Comparison of ENCODE assay signal across 1 cellular context in the genomic region with DNA sequence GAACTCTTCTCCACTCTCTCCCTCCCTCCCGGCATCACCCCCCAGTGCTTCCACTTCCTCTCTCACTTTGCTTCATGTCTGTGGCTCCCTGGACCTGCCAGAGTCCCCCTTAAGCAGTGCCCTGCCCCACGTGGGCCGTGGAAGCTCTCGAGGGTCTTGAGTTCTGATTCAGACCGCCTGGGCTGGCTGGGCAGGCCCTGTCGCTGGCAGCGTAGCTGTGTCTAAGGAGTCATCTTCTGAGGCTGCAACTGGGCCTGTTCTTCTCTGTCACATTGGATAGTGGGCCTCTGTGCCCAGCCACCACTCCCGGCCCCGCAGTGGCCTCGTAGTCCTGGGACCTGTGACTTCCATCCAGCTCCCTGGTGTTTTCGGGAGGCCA.
TF ChIP-seq lines count a peak whose summit lies in the region.

No MANE protein-coding gene starts in this region.

TF ChIP-seq in GM23338, 12 proteins besides CTCF, POLR2A, EP300 and RAD21:
- TF ChIP-seq, protein P1, sequence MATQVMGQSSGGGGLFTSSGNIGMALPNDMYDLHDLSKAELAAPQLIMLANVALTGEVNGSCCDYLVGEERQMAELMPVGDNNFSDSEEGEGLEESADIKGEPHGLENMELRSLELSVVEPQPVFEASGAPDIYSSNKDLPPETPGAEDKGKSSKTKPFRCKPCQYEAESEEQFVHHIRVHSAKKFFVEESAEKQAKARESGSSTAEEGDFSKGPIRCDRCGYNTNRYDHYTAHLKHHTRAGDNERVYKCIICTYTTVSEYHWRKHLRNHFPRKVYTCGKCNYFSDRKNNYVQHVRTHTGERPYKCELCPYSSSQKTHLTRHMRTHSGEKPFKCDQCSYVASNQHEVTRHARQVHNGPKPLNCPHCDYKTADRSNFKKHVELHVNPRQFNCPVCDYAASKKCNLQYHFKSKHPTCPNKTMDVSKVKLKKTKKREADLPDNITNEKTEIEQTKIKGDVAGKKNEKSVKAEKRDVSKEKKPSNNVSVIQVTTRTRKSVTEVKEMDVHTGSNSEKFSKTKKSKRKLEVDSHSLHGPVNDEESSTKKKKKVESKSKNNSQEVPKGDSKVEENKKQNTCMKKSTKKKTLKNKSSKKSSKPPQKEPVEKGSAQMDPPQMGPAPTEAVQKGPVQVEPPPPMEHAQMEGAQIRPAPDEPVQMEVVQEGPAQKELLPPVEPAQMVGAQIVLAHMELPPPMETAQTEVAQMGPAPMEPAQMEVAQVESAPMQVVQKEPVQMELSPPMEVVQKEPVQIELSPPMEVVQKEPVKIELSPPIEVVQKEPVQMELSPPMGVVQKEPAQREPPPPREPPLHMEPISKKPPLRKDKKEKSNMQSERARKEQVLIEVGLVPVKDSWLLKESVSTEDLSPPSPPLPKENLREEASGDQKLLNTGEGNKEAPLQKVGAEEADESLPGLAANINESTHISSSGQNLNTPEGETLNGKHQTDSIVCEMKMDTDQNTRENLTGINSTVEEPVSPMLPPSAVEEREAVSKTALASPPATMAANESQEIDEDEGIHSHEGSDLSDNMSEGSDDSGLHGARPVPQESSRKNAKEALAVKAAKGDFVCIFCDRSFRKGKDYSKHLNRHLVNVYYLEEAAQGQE (IDR thresholded peaks at IDR 0.05; ENCODE audit: unreplicated experiment) = no peak
- no peak for TF ChIP-seq EZH2phosphoT487 (IDR thresholded peaks at IDR 0.05; ENCODE audit: unreplicated experiment)
- TF ChIP-seq EZH2 (IDR thresholded peaks at IDR 0.05; ENCODE audit: low read depth, unreplicated experiment) = no peak
- TF ChIP-seq NANOG (IDR thresholded peaks at IDR 0.05; ENCODE audit: borderline replicate concordance) = no peak
- no peak for TF ChIP-seq ZNF331 (CRISPR knock-in tag; IDR thresholded peaks at IDR 0.05; ENCODE audit: low read depth)
- TF ChIP-seq, protein P2, sequence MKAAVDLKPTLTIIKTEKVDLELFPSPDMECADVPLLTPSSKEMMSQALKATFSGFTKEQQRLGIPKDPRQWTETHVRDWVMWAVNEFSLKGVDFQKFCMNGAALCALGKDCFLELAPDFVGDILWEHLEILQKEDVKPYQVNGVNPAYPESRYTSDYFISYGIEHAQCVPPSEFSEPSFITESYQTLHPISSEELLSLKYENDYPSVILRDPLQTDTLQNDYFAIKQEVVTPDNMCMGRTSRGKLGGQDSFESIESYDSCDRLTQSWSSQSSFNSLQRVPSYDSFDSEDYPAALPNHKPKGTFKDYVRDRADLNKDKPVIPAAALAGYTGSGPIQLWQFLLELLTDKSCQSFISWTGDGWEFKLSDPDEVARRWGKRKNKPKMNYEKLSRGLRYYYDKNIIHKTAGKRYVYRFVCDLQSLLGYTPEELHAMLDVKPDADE (IDR thresholded peaks at IDR 0.05) = no peak
- no peak for TF ChIP-seq POLR2AphosphoS5 (IDR thresholded peaks at IDR 0.05; ENCODE audit: low read depth)
- no peak for TF ChIP-seq CREB1 (CRISPR knock-in tag; IDR thresholded peaks at IDR 0.05; ENCODE audit: low read depth)
- TF ChIP-seq ZNF114 (CRISPR knock-in tag; IDR thresholded peaks at IDR 0.05) = no peak
- TF ChIP-seq, protein P3, sequence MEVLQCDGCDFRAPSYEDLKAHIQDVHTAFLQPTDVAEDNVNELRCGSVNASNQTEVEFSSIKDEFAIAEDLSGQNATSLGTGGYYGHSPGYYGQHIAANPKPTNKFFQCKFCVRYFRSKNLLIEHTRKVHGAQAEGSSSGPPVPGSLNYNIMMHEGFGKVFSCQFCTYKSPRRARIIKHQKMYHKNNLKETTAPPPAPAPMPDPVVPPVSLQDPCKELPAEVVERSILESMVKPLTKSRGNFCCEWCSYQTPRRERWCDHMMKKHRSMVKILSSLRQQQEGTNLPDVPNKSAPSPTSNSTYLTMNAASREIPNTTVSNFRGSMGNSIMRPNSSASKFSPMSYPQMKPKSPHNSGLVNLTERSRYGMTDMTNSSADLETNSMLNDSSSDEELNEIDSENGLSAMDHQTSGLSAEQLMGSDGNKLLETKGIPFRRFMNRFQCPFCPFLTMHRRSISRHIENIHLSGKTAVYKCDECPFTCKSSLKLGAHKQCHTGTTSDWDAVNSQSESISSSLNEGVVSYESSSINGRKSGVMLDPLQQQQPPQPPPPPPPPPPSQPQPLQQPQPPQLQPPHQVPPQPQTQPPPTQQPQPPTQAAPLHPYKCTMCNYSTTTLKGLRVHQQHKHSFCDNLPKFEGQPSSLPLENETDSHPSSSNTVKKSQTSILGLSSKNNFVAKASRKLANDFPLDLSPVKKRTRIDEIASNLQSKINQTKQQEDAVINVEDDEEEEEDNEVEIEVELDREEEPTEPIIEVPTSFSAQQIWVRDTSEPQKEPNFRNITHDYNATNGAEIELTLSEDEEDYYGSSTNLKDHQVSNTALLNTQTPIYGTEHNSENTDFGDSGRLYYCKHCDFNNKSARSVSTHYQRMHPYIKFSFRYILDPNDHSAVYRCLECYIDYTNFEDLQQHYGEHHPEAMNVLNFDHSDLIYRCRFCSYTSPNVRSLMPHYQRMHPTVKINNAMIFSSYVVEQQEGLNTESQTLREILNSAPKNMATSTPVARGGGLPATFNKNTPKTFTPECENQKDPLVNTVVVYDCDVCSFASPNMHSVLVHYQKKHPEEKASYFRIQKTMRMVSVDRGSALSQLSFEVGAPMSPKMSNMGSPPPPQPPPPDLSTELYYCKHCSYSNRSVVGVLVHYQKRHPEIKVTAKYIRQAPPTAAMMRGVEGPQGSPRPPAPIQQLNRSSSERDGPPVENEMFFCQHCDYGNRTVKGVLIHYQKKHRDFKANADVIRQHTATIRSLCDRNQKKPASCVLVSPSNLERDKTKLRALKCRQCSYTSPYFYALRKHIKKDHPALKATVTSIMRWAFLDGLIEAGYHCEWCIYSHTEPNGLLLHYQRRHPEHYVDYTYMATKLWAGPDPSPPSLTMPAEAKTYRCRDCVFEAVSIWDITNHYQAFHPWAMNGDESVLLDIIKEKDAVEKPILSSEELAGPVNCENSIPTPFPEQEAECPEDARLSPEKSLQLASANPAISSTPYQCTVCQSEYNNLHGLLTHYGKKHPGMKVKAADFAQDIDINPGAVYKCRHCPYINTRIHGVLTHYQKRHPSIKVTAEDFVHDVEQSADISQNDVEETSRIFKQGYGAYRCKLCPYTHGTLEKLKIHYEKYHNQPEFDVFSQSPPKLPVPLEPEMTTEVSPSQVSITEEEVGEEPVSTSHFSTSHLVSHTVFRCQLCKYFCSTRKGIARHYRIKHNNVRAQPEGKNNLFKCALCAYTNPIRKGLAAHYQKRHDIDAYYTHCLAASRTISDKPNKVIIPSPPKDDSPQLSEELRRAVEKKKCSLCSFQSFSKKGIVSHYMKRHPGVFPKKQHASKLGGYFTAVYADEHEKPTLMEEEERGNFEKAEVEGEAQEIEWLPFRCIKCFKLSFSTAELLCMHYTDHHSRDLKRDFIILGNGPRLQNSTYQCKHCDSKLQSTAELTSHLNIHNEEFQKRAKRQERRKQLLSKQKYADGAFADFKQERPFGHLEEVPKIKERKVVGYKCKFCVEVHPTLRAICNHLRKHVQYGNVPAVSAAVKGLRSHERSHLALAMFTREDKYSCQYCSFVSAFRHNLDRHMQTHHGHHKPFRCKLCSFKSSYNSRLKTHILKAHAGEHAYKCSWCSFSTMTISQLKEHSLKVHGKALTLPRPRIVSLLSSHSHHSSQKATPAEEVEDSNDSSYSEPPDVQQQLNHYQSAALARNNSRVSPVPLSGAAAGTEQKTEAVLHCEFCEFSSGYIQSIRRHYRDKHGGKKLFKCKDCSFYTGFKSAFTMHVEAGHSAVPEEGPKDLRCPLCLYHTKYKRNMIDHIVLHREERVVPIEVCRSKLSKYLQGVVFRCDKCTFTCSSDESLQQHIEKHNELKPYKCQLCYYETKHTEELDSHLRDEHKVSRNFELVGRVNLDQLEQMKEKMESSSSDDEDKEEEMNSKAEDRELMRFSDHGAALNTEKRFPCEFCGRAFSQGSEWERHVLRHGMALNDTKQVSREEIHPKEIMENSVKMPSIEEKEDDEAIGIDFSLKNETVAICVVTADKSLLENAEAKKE (CRISPR knock-in tag; IDR thresholded peaks at IDR 0.05) = no peak
- TF ChIP-seq JUNB (IDR thresholded peaks at IDR 0.05; ENCODE audit: unreplicated experiment) = no peak
